Comparison of ENCODE assay signal across 1 cellular context in the genomic region with DNA sequence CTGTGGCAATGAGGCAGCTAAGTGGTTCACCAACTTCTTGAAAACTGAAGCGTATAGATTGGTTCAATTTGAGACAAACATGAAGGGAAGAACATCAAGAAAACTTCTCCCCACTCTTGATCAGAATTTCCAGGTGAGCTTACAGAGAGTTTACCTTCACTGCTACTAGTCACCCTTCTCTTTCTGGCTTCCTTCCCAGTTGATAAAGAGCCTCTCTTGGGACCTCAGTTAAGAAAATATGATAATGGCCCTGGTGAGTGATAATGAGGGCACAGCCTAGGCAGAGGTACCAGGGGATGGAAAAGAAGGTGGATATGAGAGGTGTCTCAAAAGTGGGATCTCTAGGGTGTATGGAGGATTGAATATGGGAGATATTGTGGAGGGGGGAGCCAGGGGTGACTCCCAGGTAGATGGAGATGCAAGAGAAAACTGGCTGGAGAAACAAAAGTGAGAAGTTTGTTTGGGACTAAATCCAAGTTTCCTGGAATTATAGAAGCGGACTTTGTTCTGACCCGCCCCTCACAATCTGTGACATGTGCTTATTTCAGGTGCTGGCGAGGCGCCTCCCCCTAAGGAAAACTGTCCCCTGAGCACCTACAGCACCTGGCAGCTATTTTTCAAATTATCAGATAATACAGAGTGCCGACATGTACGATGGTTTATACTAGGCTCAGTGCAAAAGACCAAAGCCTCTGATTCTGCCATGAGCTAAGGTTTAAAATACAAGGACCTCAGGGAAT.
TF ChIP-seq lines count a peak whose summit lies in the region.

No MANE protein-coding gene starts in this region.

TF ChIP-seq in HepG2, 621 proteins besides CTCF, POLR2A, EP300 and RAD21:
- TF ChIP-seq HNF4A (CRISPR knock-in tag; IDR thresholded peaks at IDR 0.05) (peak; percentile 55; the same call in 1 of the 2 replicates), ZNF589 (CRISPR knock-in tag; conservative IDR thresholded peaks at IDR 0.05) (no peak), BCL6 (CRISPR knock-in tag; IDR thresholded peaks at IDR 0.05) (peak; percentile 25; the same call in 1 of the 2 replicates)
- TF ChIP-seq, protein P1, sequence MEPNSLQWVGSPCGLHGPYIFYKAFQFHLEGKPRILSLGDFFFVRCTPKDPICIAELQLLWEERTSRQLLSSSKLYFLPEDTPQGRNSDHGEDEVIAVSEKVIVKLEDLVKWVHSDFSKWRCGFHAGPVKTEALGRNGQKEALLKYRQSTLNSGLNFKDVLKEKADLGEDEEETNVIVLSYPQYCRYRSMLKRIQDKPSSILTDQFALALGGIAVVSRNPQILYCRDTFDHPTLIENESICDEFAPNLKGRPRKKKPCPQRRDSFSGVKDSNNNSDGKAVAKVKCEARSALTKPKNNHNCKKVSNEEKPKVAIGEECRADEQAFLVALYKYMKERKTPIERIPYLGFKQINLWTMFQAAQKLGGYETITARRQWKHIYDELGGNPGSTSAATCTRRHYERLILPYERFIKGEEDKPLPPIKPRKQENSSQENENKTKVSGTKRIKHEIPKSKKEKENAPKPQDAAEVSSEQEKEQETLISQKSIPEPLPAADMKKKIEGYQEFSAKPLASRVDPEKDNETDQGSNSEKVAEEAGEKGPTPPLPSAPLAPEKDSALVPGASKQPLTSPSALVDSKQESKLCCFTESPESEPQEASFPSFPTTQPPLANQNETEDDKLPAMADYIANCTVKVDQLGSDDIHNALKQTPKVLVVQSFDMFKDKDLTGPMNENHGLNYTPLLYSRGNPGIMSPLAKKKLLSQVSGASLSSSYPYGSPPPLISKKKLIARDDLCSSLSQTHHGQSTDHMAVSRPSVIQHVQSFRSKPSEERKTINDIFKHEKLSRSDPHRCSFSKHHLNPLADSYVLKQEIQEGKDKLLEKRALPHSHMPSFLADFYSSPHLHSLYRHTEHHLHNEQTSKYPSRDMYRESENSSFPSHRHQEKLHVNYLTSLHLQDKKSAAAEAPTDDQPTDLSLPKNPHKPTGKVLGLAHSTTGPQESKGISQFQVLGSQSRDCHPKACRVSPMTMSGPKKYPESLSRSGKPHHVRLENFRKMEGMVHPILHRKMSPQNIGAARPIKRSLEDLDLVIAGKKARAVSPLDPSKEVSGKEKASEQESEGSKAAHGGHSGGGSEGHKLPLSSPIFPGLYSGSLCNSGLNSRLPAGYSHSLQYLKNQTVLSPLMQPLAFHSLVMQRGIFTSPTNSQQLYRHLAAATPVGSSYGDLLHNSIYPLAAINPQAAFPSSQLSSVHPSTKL (CRISPR knock-in tag; IDR thresholded peaks at IDR 0.05), result 0 out of 2 replicates have a peak, but pooled peaks have one; percentile 12
